24 cellular contexts compared by ENCODE assay signal in the genomic region with DNA sequence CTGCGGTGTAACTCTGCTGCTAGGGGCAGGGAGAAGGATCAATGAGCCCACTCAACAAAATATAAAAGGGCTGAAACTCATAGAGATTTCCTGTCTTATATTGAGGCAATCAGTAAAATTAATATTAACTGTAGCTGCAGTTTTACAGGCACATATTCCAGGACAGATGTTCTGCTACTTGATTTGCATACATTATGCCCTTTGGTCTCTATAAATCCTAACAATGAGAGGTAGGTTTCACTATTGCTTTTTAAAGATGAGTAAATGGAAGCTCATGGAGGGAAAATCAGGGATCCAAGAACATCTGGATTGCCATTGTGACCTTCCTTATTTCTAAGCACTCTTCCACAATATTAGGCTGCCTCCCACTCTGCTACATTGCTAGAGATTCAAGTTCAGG.
"Had no signal": no experiment of that assay in that cellular context is flagged by ENCODE, and none has a peak within 500 bp of the region (broad histone marks: within the 10 kb centered on the region; RNA-seq: fewer than 3 reads in every experiment).

No MANE protein-coding gene starts in this region.

- H3K36me3 ChIP-seq: adrenal gland, Peyer's patch, SJSA1, WERI-Rb-1 had no signal

- H3K9me3 ChIP-seq: adrenal gland, Peyer's patch, SJSA1 had no signal

- H3K27ac ChIP-seq: SJSA1, WERI-Rb-1 had no signal

- DNase-seq: activated CD4-positive, alpha-beta T cell treated with anti-CD3 and anti-CD28 coated beads for 48 hours; activated CD4-positive, alpha-beta T cell treated with anti-CD3 and anti-CD28 coated beads, Interleukin-2, amount 50 U/mL, for 4 hours; activated CD8-positive, alpha-beta memory T cell treated with anti-CD3 and anti-CD28 coated beads, Interleukin-2, amount 50 U/mL, for 48 hours; activated CD8-positive, alpha-beta T cell treated with anti-CD3 and anti-CD28 coated beads, Interleukin-2, amount 10 ng/mL, durations not matched to agents 7 days and 5 days; activated naive CD4-positive, alpha-beta T cell treated with anti-CD3 and anti-CD28 coated beads, Interleukin-2, amount 50 U/mL, for 16 hours; activated naive CD8-positive, alpha-beta T cell treated with anti-CD3 and anti-CD28 coated beads, Interleukin-2, amount 10 ng/mL, durations not matched to agents 7 days and 5 days; activated T-cell treated with anti-CD3 and anti-CD28 coated beads, Interleukin-2, amount 50 U/mL, for 1 hour; adrenal gland; anterior cingulate cortex; Karpas-422; MM.1S; NCI-H1105; NCI-H1436; NCI-H1694 treated with DMSO at 0.1 percent for 48 hours; NCI-H2029 treated with DMSO at 0.1 percent for 48 hours; NCI-H510A treated with DMSO at 0.1 percent for 48 hours; NCI-H69; Peyer's patch; SHP77; T-helper 2 cell; T1000; WERI-Rb-1 had no signal

- H3K27me3 ChIP-seq: adrenal gland, Peyer's patch, SJSA1 had no signal

- H3K4me1 ChIP-seq: adrenal gland, SJSA1 had no signal

- ATAC-seq: activated CD8-positive, alpha-beta T cell treated with anti-CD3 and anti-CD28 coated beads, Interleukin-2, amount 10 ng/mL, durations not matched to agents 7 days and 5 days; K562 had no signal

- H3K4me3 ChIP-seq: adrenal gland, K562, Peyer's patch, SJSA1 had no signal
